ENCODE assay signal across 33 cellular contexts in genomic region chr15:91516866-91517265, GRCh38.
DNase-seq lines count a peak whose midpoint lies in the region; ATAC-seq and TF ChIP-seq lines count a peak whose summit lies in the region.
"Had no signal": no experiment of that assay in that cellular context is flagged by ENCODE, and none has a peak within 500 bp of the region (broad histone marks: within the 10 kb centered on the region; RNA-seq: fewer than 3 reads in every experiment).

No MANE protein-coding gene starts in this region.

- H2BK15ac ChIP-seq in IMR-90 (ENCODE audit: low read depth, low read length) = no peak overlapping the region

- no peak overlapping the region for H2BK5ac ChIP-seq in IMR-90 (ENCODE audit: low read depth, low read length, poor library complexity, severe bottlenecking)

- H3K36me3 Mint-ChIP-seq in endodermal cell (ENCODE audit: low read depth) = no peaks in the 10 kb centered on the region
- H3K36me3 Mint-ChIP-seq in stimulated activated naive B cell treated with anti-CD40 and anti-IgM and Interleukin-4, amounts not matched to agents 10 μg/mL and 1 μg/mL and 100 μg/mL, for 72 hours = no peaks in the 10 kb centered on the region
- H3K36me3 Mint-ChIP-seq: memory B cell, neural progenitor cell had no signal

- H2BK20ac ChIP-seq in IMR-90 (ENCODE audit: low read depth, low read length) = peak overlapping the region; percentile 90

- H3K36me3 ChIP-seq in BLaER1 = no peaks in the 10 kb centered on the region
- no peaks in the 10 kb centered on the region for H3K36me3 ChIP-seq in IMR-90 (ENCODE audit: control insufficient read depth, insufficient read depth, low read length)
- H3K36me3 ChIP-seq in endodermal cell (ENCODE audit: control insufficient read depth, insufficient read depth, low read length) = no peaks in the 10 kb centered on the region
- H3K36me3 ChIP-seq: BE2C, neural progenitor cell, right lobe of liver, spleen, thoracic aorta had no signal

- WGBS in IMR-90 (ENCODE audit: extremely low coverage in 2 of 2, insufficient read length in 1 of 2), 2 experiments = 88% methylated on average over 1 of the region's 2 CpGs; no CpG with 5 or more reads in 1 of the 2 experiments
- whole genome bisulfite sequencing in endodermal cell (ENCODE audit: insufficient coverage in 1 of 2, insufficient read length in 1 of 2), 2 experiments = 20 to 42% methylated on average over 1 to 2 of the region's 2 CpGs

- no peaks in the 10 kb centered on the region for H3K27me3 Mint-ChIP-seq in endodermal cell (ENCODE audit: insufficient read depth)
- no peaks in the 10 kb centered on the region for H3K27me3 Mint-ChIP-seq in stimulated activated naive B cell treated with anti-CD40 and anti-IgM and Interleukin-4, amounts not matched to agents 10 μg/mL and 1 μg/mL and 100 μg/mL, for 72 hours
- H3K27me3 Mint-ChIP-seq: activated naive CD8-positive, alpha-beta T cell treated with anti-CD3 and anti-CD28 coated beads, Interleukin-2, amount 50 U/mL, for 24 hours; stimulated activated naive CD8-positive, alpha-beta T cell treated with anti-CD3 and anti-CD28 coated beads, Interleukin-15, amount 100 ng/mL, for 72 hours had no signal

- H3K27ac ChIP-seq in BLaER1 = peak overlapping the region; percentile 18; the same call in 1 of the 2 replicates
- no peak overlapping the region for H3K27ac ChIP-seq in IMR-90 (ENCODE audit: insufficient read depth, low read length)
- H3K27ac ChIP-seq in endodermal cell (ENCODE audit: low read depth, low read length) = no peak overlapping the region
- H3K27ac ChIP-seq: coronary artery, neural progenitor cell, right lobe of liver, spleen, thoracic aorta had no signal

- peak overlapping the region in 1 of 2 experiments; percentile 60; a peak in 1 of 4 replicates for H4K8ac ChIP-seq in IMR-90 (ENCODE audit: low read depth in 2 of 2, low read length in 2 of 2)

- POLR2A ChIA-PET in IMR-90 (lab: Charles Lee; ENCODE audit: unreplicated experiment) = no interaction called here

- no peaks in the 10 kb centered on the region for H4K20me1 ChIP-seq in BLaER1
- H4K20me1 ChIP-seq in IMR-90 (ENCODE audit: insufficient read depth, low read length) = no peaks in the 10 kb centered on the region

- intact Hi-C loops in IMR-90 (cut with micrococcal nuclease) = no loop called here

- no peak overlapping the region for H2AK9ac ChIP-seq in IMR-90 (replicated peaks; ENCODE audit: low read depth, low read length, poor library complexity)

- H2AK5ac ChIP-seq in IMR-90 (ENCODE audit: low read depth, low read length) = no peak overlapping the region

- BruUV-seq in IMR-90 (replicated peaks; lab: Mats Ljungman, UMichigan) = no TSS peak

- no peak for TF ChIP-seq RAD21 in IMR-90 (IDR thresholded peaks at IDR 0.05; ENCODE audit: low read length)

- DNase-seq in IMR-90 (no peak), NCI-H345 (lab: John Stamatoyannopoulos, UW) (peak; percentile 69), endodermal cell (peak; percentile 72)
- DNase-seq in activated T-cell treated with anti-CD3 and anti-CD28 coated beads, Interleukin-2, amount 50 U/mL, for 1 hour = no peak
- no peak for DNase-seq in activated CD4-positive, alpha-beta T cell treated with anti-CD3 and anti-CD28 coated beads, Interleukin-2, amount 50 U/mL, for 48 hours
- no peak for DNase-seq in stimulated activated naive B cell treated with anti-CD40 and anti-IgM and Interleukin-4, amounts not matched to agents 10 μg/mL and 1 μg/mL and 100 μg/mL, for 72 hours
- DNase-seq: activated CD4-positive, CD25-positive, alpha-beta regulatory T cell; activated CD8-positive, alpha-beta memory T cell treated with anti-CD3 and anti-CD28 coated beads, Interleukin-2, amount 10 ng/mL, durations not matched to agents 7 days and 5 days; activated naive CD4-positive, alpha-beta T cell; activated naive CD8-positive, alpha-beta T cell treated with anti-CD3 and anti-CD28 coated beads, Interleukin-2, amount 50 U/mL, for 24 hours; activated T-cell treated with anti-CD3 and anti-CD28 coated beads, Interleukin-2, amount 50 U/mL, for 48 hours; BE2C; caudate nucleus; DMS53; effector memory CD8-positive, alpha-beta T cell; Kasumi-1; NCI-H1436 treated with DMSO at 0.1 percent for 48 hours; NCI-H446; PC-3; posterior cingulate gyrus; right lobe of liver; SK-N-SH; spleen; stimulated activated CD4-positive, alpha-beta T cell treated with anti-CD3 and anti-CD28 coated beads, Interleukin-2, amount 100 ng/mL, for 24 hours; stimulated activated naive CD8-positive, alpha-beta T cell treated with anti-CD3 and anti-CD28 coated beads, Interleukin-15, amount 100 ng/mL, for 72 hours had no signal

- no peaks in the 10 kb centered on the region for H3K9me3 Mint-ChIP-seq in endodermal cell
- no peaks in the 10 kb centered on the region for H3K9me3 Mint-ChIP-seq in stimulated activated naive B cell treated with anti-CD40 and anti-IgM and Interleukin-4, amounts not matched to agents 10 μg/mL and 1 μg/mL and 100 μg/mL, for 72 hours
- H3K9me3 Mint-ChIP-seq: activated naive CD8-positive, alpha-beta T cell treated with anti-CD3 and anti-CD28 coated beads, Interleukin-2, amount 50 U/mL, for 24 hours; effector memory CD8-positive, alpha-beta T cell; memory B cell; neural progenitor cell; stimulated activated naive CD8-positive, alpha-beta T cell treated with anti-CD3 and anti-CD28 coated beads, Interleukin-15, amount 100 ng/mL, for 72 hours; T-helper 1 cell treated with Interleukin-12 subunit alpha and Interleukin-12 subunit beta and Interleukin-4 antibody, amounts not matched to agents 30 μg/mL and 1 μg/mL, for 36 hours had no signal

- H3K4me3 ChIP-seq in BLaER1 = 0 out of 2 replicates have a peak overlapping the region, but pooled peaks have one; percentile 0
- no peak overlapping the region for H3K4me3 ChIP-seq in IMR-90 (ENCODE audit: insufficient read depth, low read depth, low read length)
- H3K4me3 ChIP-seq in endodermal cell (ENCODE audit: low read length) = peak overlapping the region; percentile 22
- H3K4me3 ChIP-seq: coronary artery, neural progenitor cell, right lobe of liver, spleen, thoracic aorta had no signal

- H4K5ac ChIP-seq in IMR-90 (ENCODE audit: low read depth, low read length) = no peak overlapping the region

- H2AFZ ChIP-seq in IMR-90 (replicated peaks; ENCODE audit: low read length, poor library complexity) = no peak overlapping the region
- H2AFZ ChIP-seq: neural progenitor cell had no signal

- H3K9me3 ChIP-seq in BLaER1 (no peaks in the 10 kb centered on the region), IMR-90 (ENCODE audit: control insufficient read depth, insufficient read depth, low read length) (no peaks in the 10 kb centered on the region), endodermal cell (ENCODE audit: control insufficient read depth, low read length) (no peaks in the 10 kb centered on the region)
- H3K9me3 ChIP-seq: BE2C, right lobe of liver, SK-N-SH, spleen, thoracic aorta had no signal

- H4K91ac ChIP-seq in IMR-90 (ENCODE audit: insufficient read depth, low read depth, low read length) = no peak overlapping the region; the same call in 1 of the 2 replicates

- no peaks in the 10 kb centered on the region for H3K79me1 ChIP-seq in IMR-90 (ENCODE audit: low read depth in 1 of 2, low read length in 2 of 2)

- TF ChIP-seq CTCF in IMR-90 (conservative IDR thresholded peaks at IDR 0.05; ENCODE audit: low read depth, low read length) (no peak), endodermal cell (conservative IDR thresholded peaks at IDR 0.05) (no peak)

- H3K4me1 ChIP-seq in BLaER1 = peaks cover 32% of the 10 kb centered on the region
- peaks cover 16% of the 10 kb centered on the region for H3K4me1 ChIP-seq in IMR-90 (ENCODE audit: control insufficient read depth, insufficient read depth, low read length)
- peaks cover 10% of the 10 kb centered on the region for H3K4me1 ChIP-seq in endodermal cell (ENCODE audit: control insufficient read depth, insufficient read depth, low read length)
- H3K4me1 ChIP-seq: spleen had no signal

- peaks cover 19% of the 10 kb centered on the region for H3K9me1 ChIP-seq in IMR-90 (ENCODE audit: insufficient read depth, low read length)

- no peak overlapping the region for H3K4me3 Mint-ChIP-seq in endodermal cell
- H3K4me3 Mint-ChIP-seq in stimulated activated naive B cell treated with anti-CD40 and anti-IgM and Interleukin-4, amounts not matched to agents 10 μg/mL and 1 μg/mL and 100 μg/mL, for 72 hours = no peak overlapping the region
- H3K4me3 Mint-ChIP-seq: activated CD8-positive, alpha-beta memory T cell treated with anti-CD3 and anti-CD28 coated beads, Interleukin-2, amount 10 ng/mL, durations not matched to agents 7 days and 5 days; activated naive CD8-positive, alpha-beta T cell treated with anti-CD3 and anti-CD28 coated beads, Interleukin-2, amount 50 U/mL, for 24 hours; effector memory CD8-positive, alpha-beta T cell; memory B cell; neural progenitor cell; stimulated activated naive CD8-positive, alpha-beta T cell treated with anti-CD3 and anti-CD28 coated beads, Interleukin-15, amount 100 ng/mL, for 72 hours; T-helper 1 cell treated with Interleukin-12 subunit alpha and Interleukin-12 subunit beta and Interleukin-4 antibody, amounts not matched to agents 30 μg/mL and 1 μg/mL, for 36 hours had no signal

- H3K4me2 ChIP-seq in BLaER1 = peak overlapping the region; percentile 80
- no peak overlapping the region for H3K4me2 ChIP-seq in IMR-90 (ENCODE audit: low read depth, low read length)
- H3K4me2 ChIP-seq: neural progenitor cell, SK-N-SH had no signal

- H3K56ac ChIP-seq in IMR-90 (ENCODE audit: extremely low read depth, insufficient read depth, low read length) = no peak overlapping the region

- H3K27me3 ChIP-seq in BLaER1 (no peaks in the 10 kb centered on the region), IMR-90 (ENCODE audit: control insufficient read depth, insufficient read depth, low read length) (no peaks in the 10 kb centered on the region), endodermal cell (ENCODE audit: control insufficient read depth, insufficient read depth, low read length, poor library complexity, severe bottlenecking) (no peaks in the 10 kb centered on the region)
- H3K27me3 ChIP-seq: BE2C, neural progenitor cell, right lobe of liver had no signal

- H3K9ac ChIP-seq in BLaER1 = no peak overlapping the region; the same call in 1 of the 2 replicates
- no peak overlapping the region for H3K9ac ChIP-seq in IMR-90 (ENCODE audit: low read depth, low read length)
- no peak overlapping the region for H3K9ac ChIP-seq in endodermal cell (ENCODE audit: extremely low read depth, low read length, poor library complexity, severe bottlenecking)
- H3K9ac ChIP-seq: neural progenitor cell, SK-N-SH had no signal

- no peak for TF ChIP-seq POLR2A in IMR-90 (IDR thresholded peaks at IDR 0.05; ENCODE audit: low read depth, low read length)

- H3K4me1 Mint-ChIP-seq in endodermal cell = peaks cover 45% of the 10 kb centered on the region
- no peaks in the 10 kb centered on the region for H3K4me1 Mint-ChIP-seq in stimulated activated naive B cell treated with anti-CD40 and anti-IgM and Interleukin-4, amounts not matched to agents 10 μg/mL and 1 μg/mL and 100 μg/mL, for 72 hours
- H3K4me1 Mint-ChIP-seq: memory B cell; stimulated activated naive CD8-positive, alpha-beta T cell treated with anti-CD3 and anti-CD28 coated beads, Interleukin-15, amount 100 ng/mL, for 72 hours had no signal

- peak overlapping the region; percentile 53 for H3K14ac ChIP-seq in IMR-90 (replicated peaks; ENCODE audit: low read depth, low read length)

- no peak overlapping the region for H3K23ac ChIP-seq in IMR-90 (ENCODE audit: low read depth, low read length)

- H3K4ac ChIP-seq in IMR-90 (ENCODE audit: low read depth, low read length) = peak overlapping the region; percentile 50; the same call in 1 of the 2 replicates

- in situ Hi-C loops in IMR-90 (cut with MboI; ENCODE audit: low sequenced_read_pairs) = no loop called here

- H3K27ac Mint-ChIP-seq in endodermal cell = no peak overlapping the region
- no peak overlapping the region for H3K27ac Mint-ChIP-seq in stimulated activated naive B cell treated with anti-CD40 and anti-IgM and Interleukin-4, amounts not matched to agents 10 μg/mL and 1 μg/mL and 100 μg/mL, for 72 hours
- H3K27ac Mint-ChIP-seq: activated CD8-positive, alpha-beta memory T cell treated with anti-CD3 and anti-CD28 coated beads, Interleukin-2, amount 10 ng/mL, durations not matched to agents 7 days and 5 days; activated naive CD8-positive, alpha-beta T cell treated with anti-CD3 and anti-CD28 coated beads, Interleukin-2, amount 50 U/mL, for 24 hours; effector memory CD8-positive, alpha-beta T cell; memory B cell; neural progenitor cell; stimulated activated naive CD8-positive, alpha-beta T cell treated with anti-CD3 and anti-CD28 coated beads, Interleukin-15, amount 100 ng/mL, for 72 hours; T-helper 1 cell treated with Interleukin-12 subunit alpha and Interleukin-12 subunit beta and Interleukin-4 antibody, amounts not matched to agents 30 μg/mL and 1 μg/mL, for 36 hours had no signal

- peak overlapping the region; percentile 86 for H2BK120ac ChIP-seq in IMR-90 (ENCODE audit: low read depth, low read length)

- CTCF ChIA-PET in IMR-90 (lab: Yijun Ruan, JAX) = no interaction called here

- ATAC-seq in IMR-90 (ENCODE audit: low read depth) = no peak
- no peak for ATAC-seq in stimulated activated naive B cell treated with anti-CD40 and anti-IgM and Interleukin-4, amounts not matched to agents 10 μg/mL and 1 μg/mL and 100 μg/mL, for 72 hours (replicated peaks)
- ATAC-seq: activated CD8-positive, alpha-beta memory T cell treated with anti-CD3 and anti-CD28 coated beads, Interleukin-2, amount 10 ng/mL, durations not matched to agents 7 days and 5 days; activated naive CD8-positive, alpha-beta T cell treated with anti-CD3 and anti-CD28 coated beads, Interleukin-2, amount 50 U/mL, for 24 hours; effector memory CD8-positive, alpha-beta T cell; esophagus mucosa; left lobe of liver; PC-3; right lobe of liver; stimulated activated naive CD8-positive, alpha-beta T cell treated with anti-CD3 and anti-CD28 coated beads, Interleukin-15, amount 100 ng/mL, for 72 hours had no signal

- dilution Hi-C loops in IMR-90 (cut with HindIII; ENCODE audit: low sequenced_read_pairs, unreplicated experiment) = no loop called here

- peak overlapping the region; percentile 26; the same call in 1 of the 2 replicates for H3K18ac ChIP-seq in IMR-90 (ENCODE audit: low read depth, low read length)

Comparison
In these comparisons a context has a peak if more than half of its experiments do, and no peak if none do; other contexts are left out.
1. DNase-seq: peak in NCI-H345 (single experiment) and endodermal cell (single experiment); none in IMR-90 (single experiment), activated T-cell treated with anti-CD3 and anti-CD28 coated beads, Interleukin-2, amount 50 U/mL, for 1 hour (single experiment), activated CD4-positive, alpha-beta T cell treated with anti-CD3 and anti-CD28 coated beads, Interleukin-2, amount 50 U/mL, for 48 hours (0 of 2) and stimulated activated naive B cell treated with anti-CD40 and anti-IgM and Interleukin-4, amounts not matched to agents 10 μg/mL and 1 μg/mL and 100 μg/mL, for 72 hours (single experiment).